18 cellular contexts compared by ENCODE assay signal in genomic region chr19:57096640-57097361, GRCh38. TPM values are rescaled to one million over a fixed set of nuclear protein-coding genes. Genes with fewer than 3 reads are reported as not detected.
DNase-seq lines count a peak whose midpoint lies in the region; ATAC-seq, FAIRE-seq and TF ChIP-seq lines count a peak whose summit lies in the region.
"Had no signal": no experiment of that assay in that cellular context is flagged by ENCODE, and none has a peak within 500 bp of the region (broad histone marks: within the 10 kb centered on the region; RNA-seq: fewer than 3 reads in every experiment).

No MANE protein-coding gene starts in this region.

- no peak for ATAC-seq in HG03039 (IDR thresholded peaks at IDR 0.05; ENCODE audit: unreplicated experiment)
- ATAC-seq: Panc1 had no signal

- peak overlapping the region; percentile 55 for H3K27ac ChIP-seq in A673 (ENCODE audit: low read depth, low read length, poor library complexity, severe bottlenecking)
- H3K27ac ChIP-seq in angular gyrus (ENCODE audit: low read depth, low read length): peak overlapping the region; percentile 7
- H3K27ac ChIP-seq: KMS-11 had no signal

- intact Hi-C loops in A673 (cut with micrococcal nuclease; ENCODE audit: unreplicated experiment): loop anchor here (5.0 kb wide), 2 partner anchors 260 to 370 kb away; no protein-coding TSS in a partner anchor

- no peaks in the 10 kb centered on the region for H3K36me3 ChIP-seq in A673 (ENCODE audit: insufficient read depth, low read length, poor library complexity, severe bottlenecking)
- H3K36me3 ChIP-seq: MG63 had no signal

- DNase-seq in A673 (ENCODE audit: low spot score) (peak; percentile 34), HCEC 1CT (peak; percentile 1), occipital lobe (lab: John Stamatoyannopoulos, UW) (peak; percentile 7), D721Med (ENCODE audit: insufficient read length, low spot score) (no peak), mesenteric fat pad (ENCODE audit: low spot score) (no peak)
- DNase-seq: CD4-positive, alpha-beta T cell; MG63; NCI-H1092 treated with DMSO at 0.1 percent for 48 hours; NCI-H1694 treated with DMSO at 0.1 percent for 48 hours; NCI-H82; SHP77 treated with DMSO at 0.1 percent for 48 hours had no signal

- CTCF ChIA-PET in A673 (lab: Charles Lee): no interaction called here

- H3K4me1 ChIP-seq in A673 (ENCODE audit: insufficient read depth, low read length, poor library complexity, severe bottlenecking): no peaks in the 10 kb centered on the region

- H3K27me3 ChIP-seq in A673 (replicated peaks; ENCODE audit: insufficient read depth, low read depth, low read length, poor library complexity): no peaks in the 10 kb centered on the region
- H3K27me3 ChIP-seq: MG63 had no signal

- POLR2A ChIA-PET in A673 (lab: Charles Lee; ENCODE audit: low non-redundant PET): no interaction called here

- no TSS peak for BruUV-seq in A673 (replicated peaks; lab: Mats Ljungman, UMichigan)

- no peaks in the 10 kb centered on the region for H3K9me3 ChIP-seq in A673 (ENCODE audit: low read depth, low read length, poor library complexity, severe bottlenecking)

- no peak for FAIRE-seq in D721Med (lab: Jason Lieb, UNC)

- TF ChIP-seq CTCF in A673 (conservative IDR thresholded peaks at IDR 0.05; ENCODE audit: low read depth, low read length) (no peak), D721Med (IDR thresholded peaks at IDR 0.05; ENCODE audit: insufficient read depth, missing control alignments) (no peak)

- no peak overlapping the region for H3K4me3 ChIP-seq in A673 (ENCODE audit: low read depth, low read length, poor library complexity, severe bottlenecking)
- H3K4me3 ChIP-seq: MG63 had no signal

RNA-seq across cellular contexts. Expression of gene USP29, which starts 23.0 kb away (rescaled TPM):
- total RNA-seq in A673 (2021) (not detected in 2 replicates), occipital lobe (not detected), mesenteric fat pad (not detected)
- total RNA-seq: B cell; CD4-positive, alpha-beta T cell; H4; NCI-H460 had no signal

RNA-seq across cellular contexts. Expression of gene ZIM3, which starts 48.2 kb away (rescaled TPM):
- not detected in 2 replicates for total RNA-seq in A673 (2021)
- not detected for total RNA-seq in occipital lobe
- not detected for total RNA-seq in mesenteric fat pad
- total RNA-seq: B cell; CD4-positive, alpha-beta T cell; H4; NCI-H460 had no signal

Comparison
In these comparisons a context has a peak if more than half of its experiments do, and no peak if none do; other contexts are left out.
1. DNase-seq: peak in A673 (single experiment), HCEC 1CT (single experiment) and occipital lobe (single experiment); none in D721Med (single experiment) and mesenteric fat pad (single experiment).